In genomic region chr6:126312013-126312665, GRCh38 we compare ENCODE assay signal across 8 cellular contexts. TPM values are rescaled to one million over a fixed set of nuclear protein-coding genes. Genes with fewer than 3 reads are reported as not detected.
A peak's percentile ranks its signal among the peaks of the same experiment; 100 is the strongest.
DNase-seq lines count a peak whose midpoint lies in the region; ATAC-seq, FAIRE-seq and TF ChIP-seq lines count a peak whose summit lies in the region.

No MANE protein-coding gene starts in this region.

- CTCF ChIA-PET in WTC11 (lab: Charles Lee), result no interaction called here

- intact Hi-C loops in CD14-positive monocyte (cut with micrococcal nuclease), result no loop called here

- ATAC-seq in GM19452 (IDR thresholded peaks at IDR 0.05; ENCODE audit: unreplicated experiment), result peak; percentile 89
- ATAC-seq in HG03354 (IDR thresholded peaks at IDR 0.05; ENCODE audit: poor library complexity, severe bottlenecking, unreplicated experiment), result peak; percentile 96
- ATAC-seq in WTC11, result peak; percentile 98
- ATAC-seq in stimulated activated naive CD8-positive, alpha-beta T cell treated with anti-CD3 and anti-CD28 coated beads, Interleukin-15, Interleukin-2, amounts not matched to agents 100 U/mL and 50 U/mL, for 24 hours, result no peak

- H3K9me3 Mint-ChIP-seq in CD14-positive monocyte (peaks cover 0 to 1% (median 0%) of the 10 kb centered on the region in 7 donors), WTC11 (no peaks in the 10 kb centered on the region), progenitor cell of endocrine pancreas (ENCODE audit: low read depth) (no peaks in the 10 kb centered on the region)

- H3K27me3 Mint-ChIP-seq in CD14-positive monocyte (ENCODE audit: low read depth in 3 of 3) (peaks cover 0 to 3% (median 0%) of the 10 kb centered on the region in 3 donors), WTC11 (ENCODE audit: low read depth) (no peaks in the 10 kb centered on the region), progenitor cell of endocrine pancreas (no peaks in the 10 kb centered on the region)

- H3K27ac Mint-ChIP-seq in CD14-positive monocyte, result no peak overlapping the region
- no peak overlapping the region for H3K27ac Mint-ChIP-seq in WTC11
- no peak overlapping the region for H3K27ac Mint-ChIP-seq in progenitor cell of endocrine pancreas

- peak; percentile 25 for TF ChIP-seq CTCF in CD14-positive monocyte (IDR thresholded peaks at IDR 0.05)
- TF ChIP-seq CTCF in WTC11 (IDR thresholded peaks at IDR 0.05), result no peak
- TF ChIP-seq CTCF in progenitor cell of endocrine pancreas (IDR thresholded peaks at IDR 0.05; ENCODE audit: unreplicated experiment), result peak; percentile 40

- no peak for TF ChIP-seq POLR2A in GM12891 (IDR thresholded peaks at IDR 0.05; ENCODE audit: low read depth, low read length)

- DNase-seq in CD14-positive monocyte (ENCODE audit: low spot score), result no peak
- DNase-seq in WTC11 (ENCODE audit: low spot score), result no peak
- DNase-seq in progenitor cell of endocrine pancreas (ENCODE audit: low spot score, unreplicated experiment), result no peak
- DNase-seq in NCI-H510A treated with DMSO at 0.1 percent for 48 hours (lab: John Stamatoyannopoulos, UW), result no peak
- no peak for DNase-seq in GM12891 (ENCODE audit: insufficient read length, low spot score)
- no peak for DNase-seq in stimulated activated naive CD8-positive, alpha-beta T cell treated with anti-CD3 and anti-CD28 coated beads, Interleukin-15, Interleukin-2, amounts not matched to agents 100 U/mL and 50 U/mL, for 24 hours

- no peaks in the 10 kb centered on the region for H3K36me3 Mint-ChIP-seq in CD14-positive monocyte
- H3K36me3 Mint-ChIP-seq in WTC11, result no peaks in the 10 kb centered on the region
- no peaks in the 10 kb centered on the region for H3K36me3 Mint-ChIP-seq in progenitor cell of endocrine pancreas (ENCODE audit: insufficient read depth)

- no peaks in the 10 kb centered on the region for H3K4me1 Mint-ChIP-seq in CD14-positive monocyte
- no peaks in the 10 kb centered on the region for H3K4me1 Mint-ChIP-seq in WTC11
- H3K4me1 Mint-ChIP-seq in progenitor cell of endocrine pancreas (ENCODE audit: low read depth), result no peaks in the 10 kb centered on the region

- H3K4me3 Mint-ChIP-seq in CD14-positive monocyte (no peak overlapping the region), WTC11 (no peak overlapping the region), progenitor cell of endocrine pancreas (ENCODE audit: low read depth) (no peak overlapping the region)

- POLR2A ChIA-PET in WTC11 (lab: Charles Lee), result no interaction called here

- no peak for FAIRE-seq in GM12891 (lab: Jason Lieb, UNC)

TF ChIP-seq in WTC11, 78 proteins besides CTCF, POLR2A, EP300 and RAD21 (continues in another document):
- TF ChIP-seq MXD4 (CRISPR knock-in tag; IDR thresholded peaks at IDR 0.05; ENCODE audit: borderline replicate concordance) (no peak), USF2 (CRISPR knock-in tag; IDR thresholded peaks at IDR 0.05) (peak; percentile 62; the same call in 1 of the 2 replicates), ZNF281 (CRISPR knock-in tag; IDR thresholded peaks at IDR 0.05) (no peak), USF1 (CRISPR knock-in tag; IDR thresholded peaks at IDR 0.05) (peak; percentile 43; the same call in 1 of the 2 replicates), IRF1 (CRISPR knock-in tag; IDR thresholded peaks at IDR 0.05) (no peak), NR1H2 (CRISPR knock-in tag; IDR thresholded peaks at IDR 0.05) (no peak)

TF ChIP-seq in GM12891, 5 proteins besides CTCF, POLR2A, EP300 and RAD21:
- TF ChIP-seq POU2F2 (IDR thresholded peaks at IDR 0.05; ENCODE audit: low read depth, low read length) (no peak), TAF1 (IDR thresholded peaks at IDR 0.05; ENCODE audit: low read depth, low read length) (no peak), SPI1 (IDR thresholded peaks at IDR 0.05; ENCODE audit: low read depth, low read length) (no peak), PAX5 (IDR thresholded peaks at IDR 0.05; ENCODE audit: insufficient read depth, low read length, severe bottlenecking) (no peak), POLR2AphosphoS5 (IDR thresholded peaks at IDR 0.05; ENCODE audit: low read depth, low read length) (no peak)

RNA-seq across cellular contexts. Expression of gene CENPW, which starts 27.8 kb away (rescaled TPM):
- polyA plus RNA-seq in CD14-positive monocyte, result 10 to 100 TPM; 17.6 to 18.7 TPM
- 84.1 to 90.4 TPM (median 85.1 TPM) in 3 replicates for total RNA-seq in WTC11 (2021)
- total RNA-seq in progenitor cell of endocrine pancreas, result 22.5 and 26.9 TPM in 2 replicates
- 39.4 TPM for polyA plus RNA-seq in GM12891 (2012; ENCODE audit: low read depth, missing spikeins)
